In genomic region chr2:151651274-151651673, GRCh38 we compare ENCODE assay signal across 1 cellular context.
TF ChIP-seq lines count a peak whose summit lies in the region.

No MANE protein-coding gene starts in this region.

TF ChIP-seq in K562, 482 proteins besides CTCF, POLR2A, EP300 and RAD21 (continued from another document and continues in another):
- TF ChIP-seq E2F5 (CRISPR knock-in tag; IDR thresholded peaks at IDR 0.05) (no peak), JUN (IDR thresholded peaks at IDR 0.05; ENCODE audit: borderline replicate concordance, low read depth, low read length) (peak; percentile 54; the same call in 1 of the 2 replicates), JUN (CRISPR knock-in tag; IDR thresholded peaks at IDR 0.05; ENCODE audit: borderline replicate concordance) (no peak), LARP7 (IDR thresholded peaks at IDR 0.05) (no peak), NR3C1 (CRISPR knock-in tag; IDR thresholded peaks at IDR 0.05) (no peak), FUS (optimal IDR thresholded peaks at IDR 0.05; ENCODE audit: low read depth, low read length) (no peak), NR1H2 (CRISPR knock-in tag; IDR thresholded peaks at IDR 0.05) (no peak), ILK (tag; IDR thresholded peaks at IDR 0.05; ENCODE audit: borderline replicate concordance, low read depth) (no peak), BDP1 (IDR thresholded peaks at IDR 0.05; ENCODE audit: insufficient read depth, insufficient read length) (no peak), ZNF175 (CRISPR knock-in tag; IDR thresholded peaks at IDR 0.05; ENCODE audit: low read depth) (no peak), GTF2F1 (IDR thresholded peaks at IDR 0.05; ENCODE audit: low read depth, low read length) (no peak), ESRRA (IDR thresholded peaks at IDR 0.05; ENCODE audit: borderline replicate concordance, low read depth) (peak; percentile 81; the same call in 1 of the 2 replicates), DMBX1 (CRISPR knock-in tag; IDR thresholded peaks at IDR 0.05; ENCODE audit: borderline replicate concordance) (no peak), ZBTB8A (IDR thresholded peaks at IDR 0.05; ENCODE audit: partially characterized antibody) (no peak), KHSRP (IDR thresholded peaks at IDR 0.05) (no peak), POLR3G (IDR thresholded peaks at IDR 0.05; ENCODE audit: extremely low read depth, insufficient read length, insufficient replicate concordance) (no peak), SRSF1 (IDR thresholded peaks at IDR 0.05; ENCODE audit: low read depth, low read length) (no peak), POLR2AphosphoS2 (IDR thresholded peaks at IDR 0.05; ENCODE audit: low read length) (no peak), TARDBP (IDR thresholded peaks at IDR 0.05) (no peak), CCAR2 (IDR thresholded peaks at IDR 0.05; ENCODE audit: low read depth, low read length) (no peak), ZBTB12 (CRISPR knock-in tag; IDR thresholded peaks at IDR 0.05) (no peak), CHD1 (IDR thresholded peaks at IDR 0.05; ENCODE audit: low read length) (no peak), NFYB (IDR thresholded peaks at IDR 0.05; ENCODE audit: extremely low read depth, insufficient read length) (no peak), TAF1 (IDR thresholded peaks at IDR 0.05; ENCODE audit: control insufficient read depth, extremely low read depth, insufficient read depth, low read length, severe bottlenecking) (no peak), ZNF780A (CRISPR knock-in tag; IDR thresholded peaks at IDR 0.05) (no peak), ZNF232 (CRISPR knock-in tag; IDR thresholded peaks at IDR 0.05) (no peak), SUPT5H (IDR thresholded peaks at IDR 0.05) (no peak), KAT8 (IDR thresholded peaks at IDR 0.05; ENCODE audit: low read depth) (no peak), SRSF7 (optimal IDR thresholded peaks at IDR 0.05; ENCODE audit: low read depth, low read length) (no peak), ZBTB1 (CRISPR knock-in tag; IDR thresholded peaks at IDR 0.05; ENCODE audit: borderline replicate concordance, low read depth) (no peak), RHOXF2B (CRISPR knock-in tag; conservative IDR thresholded peaks at IDR 0.05) (no peak), ZNF324 (CRISPR knock-in tag; IDR thresholded peaks at IDR 0.05) (no peak), ZNF347 (CRISPR knock-in tag; IDR thresholded peaks at IDR 0.05; ENCODE audit: low read depth) (no peak), E2F6 (IDR thresholded peaks at IDR 0.05; ENCODE audit: borderline replicate concordance in 1 of 2, extremely low read depth in 1 of 2, insufficient read depth in 1 of 2, insufficient read length in 1 of 2, low read depth in 1 of 2, low read length in 1 of 2, poor library complexity in 1 of 2, severe bottlenecking in 1 of 2) (no peak), E4F1 (CRISPR knock-in tag; IDR thresholded peaks at IDR 0.05; ENCODE audit: borderline replicate concordance) (no peak), CC2D1A (IDR thresholded peaks at IDR 0.05) (no peak), EZH2 (IDR thresholded peaks at IDR 0.05; ENCODE audit: borderline replicate concordance, low read depth, low read length) (no peak), MITF (IDR thresholded peaks at IDR 0.05) (no peak), HDAC3 (IDR thresholded peaks at IDR 0.05; ENCODE audit: borderline replicate concordance, partially characterized antibody) (peak; percentile 57), GTF2B (IDR thresholded peaks at IDR 0.05; ENCODE audit: extremely low read depth, insufficient read length) (no peak), MLLT1 (IDR thresholded peaks at IDR 0.05) (no peak; a peak in 1 of 4 replicates), PPARD (CRISPR knock-in tag; IDR thresholded peaks at IDR 0.05) (no peak), MYNN (IDR thresholded peaks at IDR 0.05) (no peak), MYNN (CRISPR knock-in tag; IDR thresholded peaks at IDR 0.05) (no peak), L3MBTL2 (IDR thresholded peaks at IDR 0.05) (no peak), CBFA2T3 (IDR thresholded peaks at IDR 0.05) (peak; percentile 65), PHB2 (IDR thresholded peaks at IDR 0.05; ENCODE audit: low read depth) (no peak), U2AF2 (optimal IDR thresholded peaks at IDR 0.05; ENCODE audit: low read depth, low read length) (no peak), ZNF512 (tag; IDR thresholded peaks at IDR 0.05) (no peak), ZNF511 (CRISPR knock-in tag; IDR thresholded peaks at IDR 0.05) (no peak), MEF2D (tag; conservative IDR thresholded peaks at IDR 0.05; ENCODE audit: low read depth) (peak; percentile 88), PATZ1 (CRISPR knock-in tag; IDR thresholded peaks at IDR 0.05; ENCODE audit: borderline replicate concordance) (no peak), MXD1 (CRISPR knock-in tag; IDR thresholded peaks at IDR 0.05; ENCODE audit: borderline replicate concordance, poor library complexity, severe bottlenecking) (no peak), ZNF408 (CRISPR knock-in tag; IDR thresholded peaks at IDR 0.05; ENCODE audit: low read depth) (no peak), PCBP1 (IDR thresholded peaks at IDR 0.05; ENCODE audit: low read depth, low read length, poor library complexity, severe bottlenecking) (no peak), ZNF583 (CRISPR knock-in tag; IDR thresholded peaks at IDR 0.05) (no peak), ELK1 (CRISPR knock-in tag; IDR thresholded peaks at IDR 0.05) (no peak), KAT7 (CRISPR knock-in tag; IDR thresholded peaks at IDR 0.05; ENCODE audit: borderline replicate concordance) (no peak), NFRKB (IDR thresholded peaks at IDR 0.05; ENCODE audit: low read depth) (no peak), ZNF384 (IDR thresholded peaks at IDR 0.05; ENCODE audit: low read depth, low read length) (no peak), SMARCA4 (IDR thresholded peaks at IDR 0.05) (peak; percentile 71; the same call in 1 of the 2 replicates), OTX1 (CRISPR knock-in tag; IDR thresholded peaks at IDR 0.05) (no peak)
